In genomic region chr1:39434797-39435395, GRCh38 we compare ENCODE assay signal across 13 cellular contexts. TPM values are rescaled to one million over a fixed set of nuclear protein-coding genes. Genes with fewer than 3 reads are reported as not detected.
DNase-seq lines count a peak whose midpoint lies in the region; ATAC-seq, FAIRE-seq and TF ChIP-seq lines count a peak whose summit lies in the region.
"Had no signal": no experiment of that assay in that cellular context is flagged by ENCODE, and none has a peak within 500 bp of the region (broad histone marks: within the 10 kb centered on the region; RNA-seq: fewer than 3 reads in every experiment).

No MANE protein-coding gene starts in this region.

- intact Hi-C loops in heart right ventricle (cut with DNase I), result loop anchor here in 1 of 10 donors (10.0 kb wide), 1 partner anchor 60 kb away; no protein-coding TSS in a partner anchor
- intact Hi-C loops in activated T-helper 1 cell treated with anti-CD3 and anti-CD28 coated beads, Interleukin-12 subunit alpha, Interleukin-12 subunit beta, Interleukin-2, Interleukin-4 antibody, amounts not matched to agents 30 ng/mL and 10 ng/mL and 1 ng/mL, durations not matched to agents 14 hours and 24 hours and 36 hours (cut with micrococcal nuclease), result no loop called here

- no peaks in the 10 kb centered on the region for H3K27me3 ChIP-seq in heart right ventricle
- H3K27me3 ChIP-seq: BLaER1 had no signal

- H3K9me3 Mint-ChIP-seq in nephron progenitor cell, result no peaks in the 10 kb centered on the region
- H3K9me3 Mint-ChIP-seq in activated T-helper 1 cell treated with anti-CD3 and anti-CD28 coated beads, Interleukin-12 subunit alpha, Interleukin-12 subunit beta, Interleukin-2, Interleukin-4 antibody, amounts not matched to agents 30 ng/mL and 10 ng/mL and 1 ng/mL, durations not matched to agents 14 hours and 24 hours and 36 hours, result no peaks in the 10 kb centered on the region

- peak overlapping the region; percentile 57 for H3K27ac Mint-ChIP-seq in nephron progenitor cell
- no peak overlapping the region for H3K27ac Mint-ChIP-seq in activated T-helper 1 cell treated with anti-CD3 and anti-CD28 coated beads, Interleukin-12 subunit alpha, Interleukin-12 subunit beta, Interleukin-2, Interleukin-4 antibody, amounts not matched to agents 30 ng/mL and 10 ng/mL and 1 ng/mL, durations not matched to agents 14 hours and 24 hours and 36 hours

- H3K9me3 ChIP-seq in heart right ventricle, result no peaks in the 10 kb centered on the region
- H3K9me3 ChIP-seq: BLaER1 had no signal

- H3K4me3 Mint-ChIP-seq in nephron progenitor cell, result no peak overlapping the region
- no peak overlapping the region for H3K4me3 Mint-ChIP-seq in activated T-helper 1 cell treated with anti-CD3 and anti-CD28 coated beads, Interleukin-12 subunit alpha, Interleukin-12 subunit beta, Interleukin-2, Interleukin-4 antibody, amounts not matched to agents 30 ng/mL and 10 ng/mL and 1 ng/mL, durations not matched to agents 14 hours and 24 hours and 36 hours

- no peak for TF ChIP-seq CTCF in heart right ventricle (IDR thresholded peaks at IDR 0.05)
- no peak for TF ChIP-seq CTCF in nephron progenitor cell (IDR thresholded peaks at IDR 0.05)

- H3K4me3 ChIP-seq in heart right ventricle, result no peak overlapping the region
- H3K4me3 ChIP-seq: BLaER1 had no signal

- H3K27ac ChIP-seq in heart right ventricle, result peak overlapping the region in 5 of 10 donors; percentile 1 to 13 (median 9)
- H3K27ac ChIP-seq: BLaER1 had no signal

- H3K4me1 ChIP-seq in heart right ventricle, result peaks cover 0 to 32% (median 7%) of the 10 kb centered on the region in 9 donors
- H3K4me1 ChIP-seq: BLaER1 had no signal

- peaks cover 0 to 100% (median 92%) of the 10 kb centered on the region in 9 donors for H3K36me3 ChIP-seq in heart right ventricle

- peaks cover 78% of the 10 kb centered on the region for H3K36me3 Mint-ChIP-seq in nephron progenitor cell (ENCODE audit: low read depth)
- H3K36me3 Mint-ChIP-seq in activated T-helper 1 cell treated with anti-CD3 and anti-CD28 coated beads, Interleukin-12 subunit alpha, Interleukin-12 subunit beta, Interleukin-2, Interleukin-4 antibody, amounts not matched to agents 30 ng/mL and 10 ng/mL and 1 ng/mL, durations not matched to agents 14 hours and 24 hours and 36 hours (ENCODE audit: low read depth), result peaks cover 46% of the 10 kb centered on the region

- no peaks in the 10 kb centered on the region for H3K4me1 Mint-ChIP-seq in nephron progenitor cell
- H3K4me1 Mint-ChIP-seq in activated T-helper 1 cell treated with anti-CD3 and anti-CD28 coated beads, Interleukin-12 subunit alpha, Interleukin-12 subunit beta, Interleukin-2, Interleukin-4 antibody, amounts not matched to agents 30 ng/mL and 10 ng/mL and 1 ng/mL, durations not matched to agents 14 hours and 24 hours and 36 hours (ENCODE audit: low read depth), result peaks cover 11% of the 10 kb centered on the region

- DNase-seq in DMS153 (lab: John Stamatoyannopoulos, UW) (peak; percentile 30), RCC 7860 (ENCODE audit: low spot score) (peak; percentile 70), heart right ventricle (no peak), nephron progenitor cell (no peak), midbrain (lab: John Stamatoyannopoulos, UW) (no peak), NCI-H1048 (lab: John Stamatoyannopoulos, UW) (no peak)
- no peak for DNase-seq in activated T-helper 1 cell treated with anti-CD3 and anti-CD28 coated beads, Interleukin-12 subunit alpha, Interleukin-12 subunit beta, Interleukin-2, Interleukin-4 antibody, amounts not matched to agents 30 ng/mL and 10 ng/mL and 1 ng/mL, durations not matched to agents 14 hours and 24 hours and 36 hours (ENCODE audit: low spot score)
- DNase-seq: activated effector memory CD4-positive, alpha-beta T cell treated with anti-CD3 and anti-CD28 coated beads, Interleukin-2, amount 50 U/mL, for 16 hours; Kasumi-1; NCI-H2081; stimulated activated naive CD4-positive, alpha-beta T cell treated with Interleukin-2 at 50 U/mL for 16 hours had no signal

- peak; percentile 51 to 96 (median 88) for ATAC-seq in heart right ventricle
- ATAC-seq in GM21576 (IDR thresholded peaks at IDR 0.05; ENCODE audit: unreplicated experiment), result no peak

- H3K27me3 Mint-ChIP-seq in nephron progenitor cell (ENCODE audit: low read depth, poor library complexity), result no peaks in the 10 kb centered on the region
- no peaks in the 10 kb centered on the region for H3K27me3 Mint-ChIP-seq in activated T-helper 1 cell treated with anti-CD3 and anti-CD28 coated beads, Interleukin-12 subunit alpha, Interleukin-12 subunit beta, Interleukin-2, Interleukin-4 antibody, amounts not matched to agents 30 ng/mL and 10 ng/mL and 1 ng/mL, durations not matched to agents 14 hours and 24 hours and 36 hours (ENCODE audit: insufficient read depth)

- 48 to 63% methylated on average over 3 of the region's 3 CpGs for WGBS in heart right ventricle, 2 donors

- peak; percentile 90 for FAIRE-seq in RCC 7860 (lab: Jason Lieb, UNC)

RNA-seq across cellular contexts. Expression of gene BMP8A, which starts 56.5 kb away (rescaled TPM):
- total RNA-seq in heart right ventricle, result 1 to 10 TPM in 4 of 10 donors, under 1 TPM in 4, not detected in 2; 0.33 to 1.8 (median 0.85) TPM
- polyA plus RNA-seq in heart right ventricle, result under 1 TPM in 1 of 2 donors, not detected in 1; 0.16 TPM
- total RNA-seq in activated T-helper 1 cell treated with anti-CD3 and anti-CD28 coated beads, Interleukin-12 subunit alpha, Interleukin-12 subunit beta, Interleukin-2, Interleukin-4 antibody, amounts not matched to agents 30 ng/mL and 10 ng/mL and 1 ng/mL, durations not matched to agents 14 hours and 24 hours and 36 hours, result not detected in 2 replicates

Comparison
In these comparisons a context has a peak if more than half of its experiments do, and no peak if none do; other contexts are left out.
1. DNase-seq: peak in DMS153 (single experiment) and RCC 7860 (single experiment); none in heart right ventricle (0 of 2), nephron progenitor cell (single experiment), activated T-helper 1 cell treated with anti-CD3 and anti-CD28 coated beads, Interleukin-12 subunit alpha, Interleukin-12 subunit beta, Interleukin-2, Interleukin-4 antibody, amounts not matched to agents 30 ng/mL and 10 ng/mL and 1 ng/mL, durations not matched to agents 14 hours and 24 hours and 36 hours (single experiment), midbrain (single experiment) and NCI-H1048 (single experiment).